Comparison of ENCODE assay signal across 21 cellular contexts in genomic region chrX:7024850-7025249, GRCh38.
A peak's percentile ranks its signal among the peaks of the same experiment; 100 is the strongest.
DNase-seq lines count a peak whose midpoint lies in the region; ATAC-seq, FAIRE-seq and TF ChIP-seq lines count a peak whose summit lies in the region.
"Had no signal": no experiment of that assay in that cellular context is flagged by ENCODE, and none has a peak within 500 bp of the region (broad histone marks: within the 10 kb centered on the region; RNA-seq: fewer than 3 reads in every experiment).

No MANE protein-coding gene starts in this region.

- no peaks in the 10 kb centered on the region for H3K79me1 ChIP-seq in H1 (ENCODE audit: low read depth, low read length)

- no peak overlapping the region for H3K23ac ChIP-seq in H1 (ENCODE audit: insufficient read length)

- H3K36me3 ChIP-seq in Karpas-422 (ENCODE audit: insufficient read depth, low read length) (no peaks in the 10 kb centered on the region), H1 (ENCODE audit: control insufficient read depth in 2 of 4, insufficient read depth in 4 of 4, low read length in 3 of 4) (no peaks in the 10 kb centered on the region)
- H3K36me3 ChIP-seq: HAP-1 had no signal

- no peak overlapping the region for H3K14ac ChIP-seq in H1 (ENCODE audit: insufficient read length)

- no peak overlapping the region for H2BK12ac ChIP-seq in H1 (ENCODE audit: low read depth, low read length)

- 86% methylated on average over 6 of the region's 7 CpGs; no CpG with 5 or more reads in 1 of the 2 experiments for WGBS in H1 (ENCODE audit: extremely low coverage in 1 of 2, insufficient coverage in 1 of 2, insufficient read length in 1 of 2, insufficient replicate concordance in 2 of 2, low coverage in 1 of 2, low lambda C conversion rate in 2 of 2, missing lambda C conversion rate in 1 of 2), 2 experiments

- H4K5ac ChIP-seq in H1 (ENCODE audit: insufficient read length, low read depth, low read length), result no peak overlapping the region

- H3K4me2 ChIP-seq in Karpas-422 (ENCODE audit: low read depth, low read length, poor library complexity, severe bottlenecking) (peak overlapping the region; percentile 75), H1 (ENCODE audit: insufficient read depth in 1 of 2, low read depth in 2 of 2, low read length in 2 of 2) (no peak overlapping the region)
- H3K4me2 ChIP-seq: A549 had no signal

- peak overlapping the region; percentile 97 for H3K27ac ChIP-seq in Karpas-422 (ENCODE audit: low read length)
- H3K27ac ChIP-seq in H1 (ENCODE audit: low read depth, low read length), result no peak overlapping the region
- no peak overlapping the region for H3K27ac ChIP-seq in foreskin keratinocyte
- H3K27ac ChIP-seq: 22Rv1, A549, C4-2B had no signal

- H3K9ac ChIP-seq in Karpas-422 (ENCODE audit: low read length) (peak overlapping the region; percentile 61), H1 (replicated peaks in 1 of 4; ENCODE audit: extremely low read depth in 1 of 4, low read depth in 3 of 4, low read length in 3 of 4) (no peak overlapping the region)

- FAIRE-seq in H1 (lab: Jason Lieb, UNC), result peak; percentile 70
- FAIRE-seq: GM12892, GM18507, HTR-8/SVneo had no signal

- no peak for TF ChIP-seq EP300 in H1 (IDR thresholded peaks at IDR 0.05; ENCODE audit: borderline replicate concordance in 1 of 2, low read depth in 2 of 2, low read length in 2 of 2)

- H2AFZ ChIP-seq in Karpas-422 (ENCODE audit: low read length) (no peak overlapping the region), H1 (ENCODE audit: low read length) (no peak overlapping the region)

- H3K4me3 ChIP-seq in Karpas-422 (ENCODE audit: low read length) (peak overlapping the region; percentile 39; the same call in 1 of the 2 replicates), H1 (ENCODE audit: extremely low read depth in 1 of 4, insufficient read depth in 2 of 4, low read depth in 3 of 4, low read length in 4 of 4) (no peak overlapping the region)
- H3K4me3 ChIP-seq: A549, HAP-1 had no signal

- no peak overlapping the region for H2BK5ac ChIP-seq in H1 (ENCODE audit: low read depth, low read length)

- CTCF ChIA-PET in H1 (lab: Charles Lee; ENCODE audit: partially characterized antibody), result no interaction called here

- H3K9me3 ChIP-seq in Karpas-422 (ENCODE audit: low read length) (no peaks in the 10 kb centered on the region), H1 (ENCODE audit: insufficient read depth in 2 of 2, low read depth in 1 of 2, low read length in 1 of 2) (no peaks in the 10 kb centered on the region)
- H3K9me3 ChIP-seq: A549, HAP-1 had no signal

- H4K20me1 ChIP-seq in Karpas-422 (ENCODE audit: insufficient read depth, low read depth, low read length) (no peaks in the 10 kb centered on the region), H1 (replicated peaks in 1 of 2; ENCODE audit: control insufficient read depth in 1 of 2, insufficient read depth in 2 of 2, low read length in 2 of 2) (no peaks in the 10 kb centered on the region)

- no peak overlapping the region for H3K56ac ChIP-seq in H1 (replicated peaks; ENCODE audit: insufficient read length, low read depth, low read length)

- ATAC-seq in foreskin keratinocyte, result peak; percentile 58
- ATAC-seq in HG03025 (IDR thresholded peaks at IDR 0.05; ENCODE audit: low FRiP score, unreplicated experiment), result no peak
- no peak for ATAC-seq in GM19397 (IDR thresholded peaks at IDR 0.05; ENCODE audit: unreplicated experiment)
- ATAC-seq in GM18873 (IDR thresholded peaks at IDR 0.05; ENCODE audit: low FRiP score, unreplicated experiment), result no peak
- ATAC-seq: A549 had no signal

- no peak overlapping the region for H2BK120ac ChIP-seq in H1 (replicated peaks; ENCODE audit: low read depth, low read length)

- TF ChIP-seq CTCF in H1 (IDR thresholded peaks at IDR 0.05; ENCODE audit: control extremely low read depth in 1 of 3, insufficient read depth in 1 of 3, low read depth in 1 of 3, low read length in 3 of 3) (no peak), foreskin keratinocyte (conservative IDR thresholded peaks at IDR 0.05) (no peak)

- H3K18ac ChIP-seq in H1 (ENCODE audit: extremely low read depth, low read length), result no peak overlapping the region

- TF ChIP-seq POLR2A in H1 (IDR thresholded peaks at IDR 0.05; ENCODE audit: control extremely low read depth in 1 of 2, low read depth in 2 of 2, low read length in 2 of 2), result no peak

- H3K4ac ChIP-seq in H1 (replicated peaks; ENCODE audit: insufficient read length, low read depth, low read length), result no peak overlapping the region

- POLR2A ChIA-PET in H1 (lab: Charles Lee; ENCODE audit: partially characterized antibody), result no interaction called here

- H2BK15ac ChIP-seq in H1 (ENCODE audit: low read length), result no peak overlapping the region

- H3K23me2 ChIP-seq in H1 (ENCODE audit: low read depth, low read length), result no peaks in the 10 kb centered on the region

- H3K4me1 ChIP-seq in Karpas-422 (ENCODE audit: low read length) (peaks cover 38% of the 10 kb centered on the region), H1 (replicated peaks in 1 of 4; ENCODE audit: control insufficient read depth in 3 of 4, insufficient read depth in 4 of 4, low read length in 3 of 4) (no peaks in the 10 kb centered on the region), foreskin keratinocyte (no peaks in the 10 kb centered on the region)
- H3K4me1 ChIP-seq: A549, HAP-1 had no signal

- H2BK20ac ChIP-seq in H1 (ENCODE audit: low read length), result no peak overlapping the region

- no peak overlapping the region for H4K8ac ChIP-seq in H1 (ENCODE audit: extremely low read depth, insufficient read depth, low read length)

- no peaks in the 10 kb centered on the region for H3K9me2 ChIP-seq in Karpas-422 (replicated peaks; ENCODE audit: insufficient read depth, low read length)

- no peaks in the 10 kb centered on the region for H3K27me3 ChIP-seq in Karpas-422 (ENCODE audit: low read length)
- no peaks in the 10 kb centered on the region for H3K27me3 ChIP-seq in H1 (replicated peaks in 1 of 4; ENCODE audit: control insufficient read depth in 3 of 4, extremely low read depth in 1 of 4, insufficient read depth in 3 of 4, low read length in 3 of 4)
- no peaks in the 10 kb centered on the region for H3K27me3 ChIP-seq in foreskin keratinocyte

- no peak for TF ChIP-seq RAD21 in H1 (IDR thresholded peaks at IDR 0.05 in 1 of 2, conservative IDR thresholded peaks at IDR 0.05 in 1 of 2; ENCODE audit: low read depth in 2 of 2, low read length in 2 of 2)

- DNase-seq in NCI-H1105 treated with DMSO at 0.1 percent for 48 hours (lab: John Stamatoyannopoulos, UW) (peak; percentile 5), NCI-H1105 (lab: John Stamatoyannopoulos, UW) (no peak), Karpas-422 (peak; percentile 67), H1 (ENCODE audit: low read depth in 1 of 2, low spot score in 2 of 2) (no peak), foreskin keratinocyte (peak; percentile 63 to 74)
- DNase-seq: AML-193; CD4-positive, alpha-beta memory T cell; DMS153; DMS79; GDM1; IMR-90 had no signal

- no peak overlapping the region for H4K91ac ChIP-seq in H1 (replicated peaks; ENCODE audit: insufficient read length, low read length)

- H2AK5ac ChIP-seq in H1 (ENCODE audit: low read depth, low read length), result no peak overlapping the region

- no peaks in the 10 kb centered on the region for H3K79me2 ChIP-seq in Karpas-422 (ENCODE audit: low read length)
- no peaks in the 10 kb centered on the region for H3K79me2 ChIP-seq in H1 (ENCODE audit: control insufficient read depth in 1 of 2, insufficient read depth in 2 of 2, low read length in 2 of 2)

TF ChIP-seq in H1, 55 proteins besides CTCF, POLR2A, EP300 and RAD21:
- TF ChIP-seq KDM1A (IDR thresholded peaks at IDR 0.05; ENCODE audit: borderline replicate concordance, low read length), result no peak
- TF ChIP-seq HDAC2 (IDR thresholded peaks at IDR 0.05; ENCODE audit: borderline replicate concordance in 1 of 2, low read depth in 2 of 2, low read length in 2 of 2), result no peak
- no peak for TF ChIP-seq ATF2 (IDR thresholded peaks at IDR 0.05; ENCODE audit: low read length)
- TF ChIP-seq SP4 (IDR thresholded peaks at IDR 0.05; ENCODE audit: low read length), result no peak
- TF ChIP-seq NANOG (IDR thresholded peaks at IDR 0.05; ENCODE audit: insufficient read depth, low read depth, low read length, poor library complexity, severe bottlenecking), result no peak
- TF ChIP-seq ASH2L (IDR thresholded peaks at IDR 0.05; ENCODE audit: low read length), result no peak

Comparison
In these comparisons a context has a peak if more than half of its experiments do, and no peak if none do; other contexts are left out.
1. DNase-seq: peak in NCI-H1105 treated with DMSO at 0.1 percent for 48 hours (single experiment), Karpas-422 (single experiment) and foreskin keratinocyte (2 of 2); none in NCI-H1105 (single experiment) and H1 (0 of 2).